Comparison of ENCODE assay signal across 8 cellular contexts in the genomic region with DNA sequence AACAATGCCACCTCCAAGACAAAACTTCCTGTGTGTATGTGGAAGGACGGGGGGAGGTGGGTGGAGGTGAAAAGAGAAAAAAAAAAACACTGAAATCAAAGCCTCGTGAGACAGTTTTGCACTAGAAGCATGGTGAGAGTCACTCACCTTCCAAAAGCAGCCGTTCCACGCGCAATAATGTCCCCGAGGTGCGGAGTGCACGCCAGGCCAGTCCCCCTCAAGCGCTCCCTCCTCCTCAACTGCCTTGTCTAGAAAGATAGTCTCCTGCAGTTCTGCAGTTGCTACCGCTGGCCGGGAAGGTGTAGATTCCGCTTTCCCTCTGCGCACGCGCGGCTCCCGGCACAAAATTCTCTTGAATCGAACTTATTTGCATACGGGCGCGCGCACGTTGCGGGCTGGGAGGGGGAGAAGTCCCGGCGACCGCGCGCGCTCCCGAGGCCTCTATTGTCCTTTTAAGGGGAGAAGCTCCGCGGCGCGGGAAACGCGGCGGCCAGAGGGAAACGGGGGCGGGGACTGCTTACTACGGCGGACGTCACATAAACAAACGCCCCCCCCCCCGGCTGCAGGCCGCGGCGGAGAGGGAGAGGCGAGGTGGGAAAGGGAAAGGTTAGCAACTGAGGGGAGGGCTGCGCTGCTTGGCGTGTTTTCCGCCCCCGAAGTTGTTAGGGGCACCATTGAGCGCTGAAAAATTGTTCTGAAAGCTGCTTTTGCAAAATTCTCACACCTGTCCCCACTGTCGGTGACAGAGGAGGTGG. TPM values are rescaled to one million over a fixed set of nuclear protein-coding genes. Genes with fewer than 3 reads are reported as not detected.
A peak's percentile ranks its signal among the peaks of the same experiment; 100 is the strongest.
DNase-seq lines count a peak whose midpoint lies in the region; ATAC-seq, FAIRE-seq and TF ChIP-seq lines count a peak whose summit lies in the region.

A gene with protein sequence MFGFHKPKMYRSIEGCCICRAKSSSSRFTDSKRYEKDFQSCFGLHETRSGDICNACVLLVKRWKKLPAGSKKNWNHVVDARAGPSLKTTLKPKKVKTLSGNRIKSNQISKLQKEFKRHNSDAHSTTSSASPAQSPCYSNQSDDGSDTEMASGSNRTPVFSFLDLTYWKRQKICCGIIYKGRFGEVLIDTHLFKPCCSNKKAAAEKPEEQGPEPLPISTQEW (minus strand): TSS at position 274 of the 755 bp plus-strand sequence. CDS start 27,946 bp downstream, outside the sequence.

- H3K27me3 ChIP-seq in adrenal gland = no peaks in the 10 kb centered on the region
- H3K27me3 ChIP-seq in heart right ventricle = no peaks in the 10 kb centered on the region
- H3K27me3 ChIP-seq in upper lobe of left lung = no peaks in the 10 kb centered on the region

- FAIRE-seq in GM12892 (lab: Jason Lieb, UNC) = peak; percentile 90

- H3K9me3 ChIP-seq in adrenal gland (replicated peaks in 1 of 3) = no peaks in the 10 kb centered on the region
- H3K9me3 ChIP-seq in heart right ventricle = no peaks in the 10 kb centered on the region
- no peaks in the 10 kb centered on the region for H3K9me3 ChIP-seq in upper lobe of left lung

- peak; percentile 83 for DNase-seq in GM12892 (ENCODE audit: insufficient read length)
- peak; percentile 100 for DNase-seq in NCI-H146 (lab: John Stamatoyannopoulos, UW)
- peak; percentile 98 to 99 (median 98) for DNase-seq in T-helper 1 cell
- DNase-seq in adrenal gland = peak; percentile 99 to 100 (median 100)
- peak; percentile 99 to 100 for DNase-seq in heart right ventricle
- peak; percentile 91 to 99 (median 97) for DNase-seq in posterior cingulate gyrus
- DNase-seq in upper lobe of left lung = peak; percentile 100

- ATAC-seq in HG02852 (IDR thresholded peaks at IDR 0.05; ENCODE audit: unreplicated experiment) (peak; percentile 49), heart right ventricle (peak; percentile 90 to 97 (median 94)), upper lobe of left lung (ENCODE audit: low FRiP score in 2 of 2) (peak; percentile 93 to 96)

- intact Hi-C loops in adrenal gland (cut with DNase I) = no loop called here
- intact Hi-C loops in heart right ventricle (cut with DNase I) = no loop called here
- intact Hi-C loops in posterior cingulate gyrus (cut with DNase I) = loop anchor here (5.0 kb wide), 2 partner anchors 311 to 574 kb away; a partner anchor contains a TSS

- H3K36me3 ChIP-seq in adrenal gland (replicated peaks in 1 of 2) (no peaks in the 10 kb centered on the region), heart right ventricle (no peaks in the 10 kb centered on the region), upper lobe of left lung (no peaks in the 10 kb centered on the region)

- WGBS in adrenal gland, 4 donors = 0 to 1% (median 0%) methylated on average over 34 to 53 of the region's 55 CpGs
- WGBS in heart right ventricle, 2 donors = 0% methylated on average over 52 to 53 of the region's 55 CpGs
- WGBS in upper lobe of left lung, 2 donors = 0 to 1% methylated on average over 35 to 52 of the region's 55 CpGs

- peak; percentile 99 for TF ChIP-seq POLR2A in GM12892 (IDR thresholded peaks at IDR 0.05; ENCODE audit: low read depth, low read length)
- peak; percentile 80 to 99 for TF ChIP-seq POLR2A in adrenal gland (IDR thresholded peaks at IDR 0.05)
- peak in 3 of 4 donors; percentile 80 to 94 (median 87) for TF ChIP-seq POLR2A in upper lobe of left lung (IDR thresholded peaks at IDR 0.05)

- H3K4me3 ChIP-seq in adrenal gland (peak within 1 kb of the TSS; percentile 18 to 80 (median 78)), heart right ventricle (peak within 1 kb of the TSS; percentile 64 to 87 (median 70)), upper lobe of left lung (peak within 1 kb of the TSS; percentile 63 to 77 (median 70))

- no peak for TF ChIP-seq CTCF in adrenal gland (IDR thresholded peaks at IDR 0.05)
- no peak for TF ChIP-seq CTCF in heart right ventricle (IDR thresholded peaks at IDR 0.05)
- TF ChIP-seq CTCF in upper lobe of left lung (IDR thresholded peaks at IDR 0.05) = peak in 1 of 6 experiments; percentile 5

- H3K27ac ChIP-seq in adrenal gland (peak within 1 kb of the TSS; percentile 75 to 96 (median 87)), heart right ventricle (peak within 1 kb of the TSS in 9 of 10 donors; percentile 61 to 96 (median 74)), upper lobe of left lung (peak within 1 kb of the TSS; percentile 87 to 95 (median 92))

- no peak for TF ChIP-seq EP300 in upper lobe of left lung (IDR thresholded peaks at IDR 0.05)

- H3K4me1 ChIP-seq in adrenal gland (replicated peaks in 1 of 2) (peaks cover 10 to 30% of the 10 kb centered on the region in 2 donors), heart right ventricle (peaks cover 0 to 35% (median 9%) of the 10 kb centered on the region in 9 donors), upper lobe of left lung (peaks cover 9 to 20% (median 16%) of the 10 kb centered on the region in 4 donors)

RNA-seq across cellular contexts. Expression of the gene that starts here (rescaled TPM):
- polyA plus RNA-seq in GM12892 (2012; ENCODE audit: missing spikeins) = 90.6 TPM
- total RNA-seq in adrenal gland (10 to 100 TPM; 13.8 to 69.4 (median 31.3) TPM), heart right ventricle (10 to 100 TPM in 6 of 10 donors, 1 to 10 TPM in 4; 5.7 to 16.9 (median 10.9) TPM), upper lobe of left lung (10 to 100 TPM; 26.2 to 96.9 (median 42.0) TPM)
- polyA plus RNA-seq in adrenal gland (10 to 100 TPM; 12.5 to 19.9 (median 14.7) TPM), heart right ventricle (1 to 10 TPM; 6.1 TPM)

Comparison
In these comparisons a context has a peak if more than half of its experiments do, and no peak if none do; other contexts are left out.
1. Peak in every context shown above with its lines: DNase-seq, ATAC-seq, H3K4me3 ChIP-seq and H3K27ac ChIP-seq.